Comparison of ENCODE assay signal across 8 cellular contexts in the genomic region with DNA sequence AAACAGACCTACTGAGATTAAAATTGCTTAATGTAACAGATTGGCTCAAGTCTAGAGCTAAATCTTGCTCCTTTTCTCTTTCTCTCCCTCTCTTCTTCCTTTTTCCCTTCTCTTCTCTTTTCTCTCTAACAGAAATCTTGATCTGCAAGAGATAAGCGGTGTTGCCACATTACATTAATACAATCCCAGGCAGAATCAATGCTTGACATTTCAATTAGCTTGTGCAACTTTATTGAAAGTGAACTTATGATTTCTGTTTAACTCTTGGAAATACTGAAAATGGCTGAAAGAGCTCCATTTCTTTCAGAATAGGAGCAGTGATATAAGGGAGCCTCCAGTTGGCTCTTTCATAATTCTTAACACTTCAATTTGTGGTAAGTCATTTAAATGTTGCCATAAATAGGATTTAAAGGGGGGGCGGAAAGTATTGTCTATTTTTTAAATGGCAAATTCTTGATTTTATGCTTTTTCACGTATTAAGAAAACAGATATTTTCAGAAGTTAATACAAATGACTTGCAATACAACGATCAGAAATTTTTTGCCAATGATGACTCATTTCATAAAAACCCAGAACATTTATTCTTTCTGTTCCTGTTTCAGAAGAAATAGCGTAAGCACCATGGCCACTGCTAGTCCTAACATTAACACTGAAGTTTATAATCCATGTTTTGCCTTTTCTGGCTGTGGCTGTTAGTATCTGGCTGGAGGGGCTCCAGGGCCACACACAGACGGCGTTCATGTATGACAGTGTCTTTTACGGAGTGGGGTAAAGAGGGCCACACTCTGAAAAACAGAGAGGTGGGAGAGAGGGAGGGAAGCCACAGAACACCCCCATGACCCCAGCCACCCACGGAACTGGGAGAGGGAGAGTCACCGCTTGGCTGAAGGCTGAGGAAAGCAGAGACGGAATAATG.
DNase-seq lines count a peak whose midpoint lies in the region; ATAC-seq and TF ChIP-seq lines count a peak whose summit lies in the region.

No MANE protein-coding gene starts in this region.

- intact Hi-C loops in natural killer cell (cut with micrococcal nuclease): no loop called here
- intact Hi-C loops in activated CD4-positive, alpha-beta T cell treated with anti-CD3 and anti-CD28 coated beads for 36 hours (cut with DNase I, micrococcal nuclease): no loop called here

- no peaks in the 10 kb centered on the region for H3K36me3 Mint-ChIP-seq in stimulated activated memory B cell treated with anti-CD40 and anti-IgM and Interleukin-4, amounts not matched to agents 10 μg/mL and 1 μg/mL and 100 μg/mL, for 72 hours
- no peaks in the 10 kb centered on the region for H3K36me3 Mint-ChIP-seq in natural killer cell
- H3K36me3 Mint-ChIP-seq in activated CD4-positive, alpha-beta T cell treated with anti-CD3 and anti-CD28 coated beads for 36 hours (ENCODE audit: low read depth): no peaks in the 10 kb centered on the region

- H3K27ac Mint-ChIP-seq in stimulated activated memory B cell treated with anti-CD40 and anti-IgM and Interleukin-4, amounts not matched to agents 10 μg/mL and 1 μg/mL and 100 μg/mL, for 72 hours: no peak overlapping the region
- H3K27ac Mint-ChIP-seq in natural killer cell: no peak overlapping the region
- H3K27ac Mint-ChIP-seq in activated CD4-positive, alpha-beta T cell treated with anti-CD3 and anti-CD28 coated beads for 36 hours: no peak overlapping the region

- TF ChIP-seq CTCF in epithelial cell of esophagus (IDR thresholded peaks at IDR 0.05; ENCODE audit: insufficient read depth, low read depth, low read length, missing control alignments) (no peak), natural killer cell (IDR thresholded peaks at IDR 0.05) (no peak)

- no peaks in the 10 kb centered on the region for H3K27me3 Mint-ChIP-seq in stimulated activated memory B cell treated with anti-CD40 and anti-IgM and Interleukin-4, amounts not matched to agents 10 μg/mL and 1 μg/mL and 100 μg/mL, for 72 hours
- no peaks in the 10 kb centered on the region for H3K27me3 Mint-ChIP-seq in natural killer cell (ENCODE audit: low read depth in 2 of 2)
- no peaks in the 10 kb centered on the region for H3K27me3 Mint-ChIP-seq in activated CD4-positive, alpha-beta T cell treated with anti-CD3 and anti-CD28 coated beads for 36 hours

- no peak overlapping the region for H3K4me3 Mint-ChIP-seq in stimulated activated memory B cell treated with anti-CD40 and anti-IgM and Interleukin-4, amounts not matched to agents 10 μg/mL and 1 μg/mL and 100 μg/mL, for 72 hours
- H3K4me3 Mint-ChIP-seq in natural killer cell: no peak overlapping the region
- H3K4me3 Mint-ChIP-seq in activated CD4-positive, alpha-beta T cell treated with anti-CD3 and anti-CD28 coated beads for 36 hours: no peak overlapping the region

- CTCF ChIA-PET in activated CD4-positive, alpha-beta T cell treated with anti-CD3 and anti-CD28 coated beads for 36 hours (lab: Charles Lee): no interaction called here

- no peak overlapping the region for H3K4me3 ChIP-seq in epithelial cell of esophagus (ENCODE audit: low read length)

- POLR2A ChIA-PET in activated CD4-positive, alpha-beta T cell treated with anti-CD3 and anti-CD28 coated beads for 36 hours (lab: Charles Lee): no interaction called here

- peak; percentile 72 for ATAC-seq in GM19438 (IDR thresholded peaks at IDR 0.05; ENCODE audit: low read depth, unreplicated experiment)
- ATAC-seq in stimulated activated memory B cell treated with anti-CD40 and anti-IgM and Interleukin-4, amounts not matched to agents 10 μg/mL and 1 μg/mL and 100 μg/mL, for 72 hours: peak; percentile 45
- ATAC-seq in natural killer cell: no peak
- no peak for ATAC-seq in activated CD4-positive, alpha-beta T cell treated with anti-CD3 and anti-CD28 coated beads for 36 hours

- DNase-seq in HT-29 (ENCODE audit: low spot score): peak; percentile 50
- peak; percentile 53 for DNase-seq in epithelial cell of esophagus (ENCODE audit: low read depth)
- DNase-seq in OCI-M2 (lab: John Stamatoyannopoulos, UW; ENCODE audit: unreplicated experiment): no peak
- DNase-seq in germinal center (ENCODE audit: low spot score): no peak
- no peak for DNase-seq in natural killer cell
- no peak for DNase-seq in activated CD4-positive, alpha-beta T cell treated with anti-CD3 and anti-CD28 coated beads for 36 hours

- H3K4me1 Mint-ChIP-seq in stimulated activated memory B cell treated with anti-CD40 and anti-IgM and Interleukin-4, amounts not matched to agents 10 μg/mL and 1 μg/mL and 100 μg/mL, for 72 hours: no peaks in the 10 kb centered on the region
- no peaks in the 10 kb centered on the region for H3K4me1 Mint-ChIP-seq in natural killer cell
- no peaks in the 10 kb centered on the region for H3K4me1 Mint-ChIP-seq in activated CD4-positive, alpha-beta T cell treated with anti-CD3 and anti-CD28 coated beads for 36 hours

- H3K9me3 Mint-ChIP-seq in stimulated activated memory B cell treated with anti-CD40 and anti-IgM and Interleukin-4, amounts not matched to agents 10 μg/mL and 1 μg/mL and 100 μg/mL, for 72 hours: peaks cover 8% of the 10 kb centered on the region
- H3K9me3 Mint-ChIP-seq in natural killer cell: peaks cover 2 to 14% of the 10 kb centered on the region in 2 donors
- peaks cover 5% of the 10 kb centered on the region for H3K9me3 Mint-ChIP-seq in activated CD4-positive, alpha-beta T cell treated with anti-CD3 and anti-CD28 coated beads for 36 hours (ENCODE audit: low read depth)

Comparison
In these comparisons a context has a peak if more than half of its experiments do, and no peak if none do; other contexts are left out.
1. ATAC-seq: peak in GM19438 (single experiment) and stimulated activated memory B cell treated with anti-CD40 and anti-IgM and Interleukin-4, amounts not matched to agents 10 μg/mL and 1 μg/mL and 100 μg/mL, for 72 hours (single experiment); none in natural killer cell (0 of 3) and activated CD4-positive, alpha-beta T cell treated with anti-CD3 and anti-CD28 coated beads for 36 hours (single experiment).
2. DNase-seq: peak in HT-29 (single experiment) and epithelial cell of esophagus (single experiment); none in OCI-M2 (single experiment), germinal center (single experiment), natural killer cell (single experiment) and activated CD4-positive, alpha-beta T cell treated with anti-CD3 and anti-CD28 coated beads for 36 hours (single experiment).